Comparison of ENCODE assay signal across 24 cellular contexts in the genomic region with DNA sequence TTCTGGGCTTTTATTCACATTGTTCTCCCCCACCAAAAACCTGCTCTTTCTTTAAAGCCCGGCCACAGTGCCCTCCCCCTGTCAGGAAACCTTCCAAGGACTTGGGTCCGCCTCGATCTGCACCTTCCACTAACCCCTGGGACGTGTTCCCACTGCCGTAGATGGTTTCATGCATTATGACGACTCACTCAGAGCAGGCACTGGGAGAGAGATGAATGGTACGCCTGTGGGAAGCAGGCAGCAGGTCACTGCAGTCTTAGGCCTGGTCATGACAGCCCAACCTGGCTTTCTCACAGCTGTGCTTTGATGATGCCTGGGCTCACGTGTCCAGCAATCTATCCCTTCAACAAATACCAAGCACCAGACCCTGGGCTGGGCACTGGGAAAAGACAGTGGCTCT.
"Had no signal": no experiment of that assay in that cellular context is flagged by ENCODE, and none has a peak within 500 bp of the region (broad histone marks: within the 10 kb centered on the region; RNA-seq: fewer than 3 reads in every experiment).

No MANE protein-coding gene starts in this region.

- H3K4me3 ChIP-seq: SK-N-MC had no signal

- DNase-seq: activated B cell treated with CpG ODN at 0.5 μM for 24 hours; activated CD4-positive, alpha-beta memory T cell treated with anti-CD3 and anti-CD28 coated beads for 36 hours; activated CD4-positive, alpha-beta T cell treated with anti-CD3 and anti-CD28 coated beads, Interleukin-2, amount 10 ng/mL, durations not matched to agents 7 days and 5 days; activated CD8-positive, alpha-beta memory T cell treated with anti-CD3 and anti-CD28 coated beads, Interleukin-2, amount 50 U/mL, for 48 hours; activated effector memory CD4-positive, alpha-beta T cell treated with Interleukin-2 at 50 U/mL for 16 hours; activated naive CD4-positive, alpha-beta T cell; activated T-cell treated with anti-CD3 and anti-CD28 coated beads, Interleukin-2, amount 50 U/mL, for 1 hour; aorta; cerebellar nuclear complex; Kasumi-1; KBM-7; NCI-H1048; NCI-H146; NCI-H187 treated with DMSO at 0.1 percent for 48 hours; NCI-H2081 treated with DMSO at 0.1 percent for 48 hours; NCI-H2227 treated with DMSO at 0.1 percent for 48 hours; NCI-H526 treated with DMSO at 0.1 percent for 48 hours; NCI-H82; T-cell; T-helper 2 cell; T1000 had no signal

- H3K9me3 Mint-ChIP-seq: activated B cell treated with CpG ODN at 0.5 μM for 24 hours; activated CD4-positive, alpha-beta memory T cell treated with anti-CD3 and anti-CD28 coated beads for 36 hours; activated CD4-positive, alpha-beta T cell treated with anti-CD3 and anti-CD28 coated beads, Interleukin-2, amount 10 ng/mL, durations not matched to agents 7 days and 5 days; activated naive CD4-positive, alpha-beta T cell treated with anti-CD3 and anti-CD28 coated beads, Interleukin-2, amount 50 U/mL, for 24 hours; activated T-helper 1 cell treated with anti-CD3 and anti-CD28 coated beads, Interleukin-12 subunit alpha, Interleukin-12 subunit beta, Interleukin-2, Interleukin-4 antibody, amounts not matched to agents 30 ng/mL and 10 ng/mL and 1 ng/mL, durations not matched to agents 14 hours and 24 hours and 36 hours had no signal

- H3K27ac Mint-ChIP-seq: activated B cell treated with CpG ODN at 0.5 μM for 24 hours; activated CD4-positive, alpha-beta memory T cell treated with anti-CD3 and anti-CD28 coated beads for 36 hours; activated CD4-positive, alpha-beta T cell treated with anti-CD3 and anti-CD28 coated beads, Interleukin-2, amount 10 ng/mL, durations not matched to agents 7 days and 5 days; activated T-helper 1 cell treated with anti-CD3 and anti-CD28 coated beads, Interleukin-12 subunit alpha, Interleukin-12 subunit beta, Interleukin-2, Interleukin-4 antibody, amounts not matched to agents 30 ng/mL and 10 ng/mL and 1 ng/mL, durations not matched to agents 14 hours and 24 hours and 36 hours; T-cell had no signal

- H3K4me3 Mint-ChIP-seq: activated B cell treated with CpG ODN at 0.5 μM for 24 hours; activated CD4-positive, alpha-beta memory T cell treated with anti-CD3 and anti-CD28 coated beads for 36 hours; activated CD4-positive, alpha-beta T cell treated with anti-CD3 and anti-CD28 coated beads, Interleukin-2, amount 10 ng/mL, durations not matched to agents 7 days and 5 days; activated naive CD4-positive, alpha-beta T cell treated with anti-CD3 and anti-CD28 coated beads, Interleukin-2, amount 50 U/mL, for 24 hours; activated T-helper 1 cell treated with anti-CD3 and anti-CD28 coated beads, Interleukin-12 subunit alpha, Interleukin-12 subunit beta, Interleukin-2, Interleukin-4 antibody, amounts not matched to agents 30 ng/mL and 10 ng/mL and 1 ng/mL, durations not matched to agents 14 hours and 24 hours and 36 hours; T-cell had no signal

- H3K27ac ChIP-seq: SK-N-MC had no signal
